1 cellular context compared by ENCODE assay signal in the genomic region with DNA sequence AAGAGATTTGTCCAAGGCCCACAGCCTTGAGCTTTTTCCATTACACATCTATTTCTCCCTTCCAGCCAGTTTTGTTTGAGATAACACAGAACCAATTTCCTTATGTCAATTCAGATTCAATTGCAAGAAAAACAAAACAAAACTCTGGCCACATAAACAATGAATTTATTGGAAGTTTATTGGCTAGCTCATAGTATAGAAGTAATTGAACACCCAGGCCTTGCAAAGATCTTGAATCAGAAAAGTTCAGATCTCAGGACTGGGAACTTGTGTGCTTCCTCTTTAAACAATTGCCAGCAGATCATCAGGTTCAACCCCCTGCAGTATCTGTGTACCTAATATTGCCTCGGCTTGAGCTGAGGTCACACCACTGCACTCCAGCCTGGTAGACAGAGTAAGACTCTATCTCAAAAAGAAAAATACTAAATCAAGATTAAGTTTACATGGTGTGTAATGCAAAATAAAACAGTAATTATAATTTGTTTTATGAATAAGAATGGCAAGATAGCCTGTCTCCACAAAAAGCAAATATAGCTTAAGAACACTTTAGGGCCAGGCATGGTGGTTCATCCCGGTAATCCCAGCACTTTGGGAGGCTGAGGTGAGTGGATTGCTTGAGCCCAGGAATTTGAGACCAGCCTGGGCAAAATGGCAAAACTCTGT.
A peak's percentile ranks its signal among the peaks of the same experiment; 100 is the strongest.
TF ChIP-seq lines count a peak whose summit lies in the region.

No MANE protein-coding gene starts in this region.

TF ChIP-seq in K562, 482 proteins besides CTCF, POLR2A, EP300 and RAD21:
- TF ChIP-seq, protein P1, sequence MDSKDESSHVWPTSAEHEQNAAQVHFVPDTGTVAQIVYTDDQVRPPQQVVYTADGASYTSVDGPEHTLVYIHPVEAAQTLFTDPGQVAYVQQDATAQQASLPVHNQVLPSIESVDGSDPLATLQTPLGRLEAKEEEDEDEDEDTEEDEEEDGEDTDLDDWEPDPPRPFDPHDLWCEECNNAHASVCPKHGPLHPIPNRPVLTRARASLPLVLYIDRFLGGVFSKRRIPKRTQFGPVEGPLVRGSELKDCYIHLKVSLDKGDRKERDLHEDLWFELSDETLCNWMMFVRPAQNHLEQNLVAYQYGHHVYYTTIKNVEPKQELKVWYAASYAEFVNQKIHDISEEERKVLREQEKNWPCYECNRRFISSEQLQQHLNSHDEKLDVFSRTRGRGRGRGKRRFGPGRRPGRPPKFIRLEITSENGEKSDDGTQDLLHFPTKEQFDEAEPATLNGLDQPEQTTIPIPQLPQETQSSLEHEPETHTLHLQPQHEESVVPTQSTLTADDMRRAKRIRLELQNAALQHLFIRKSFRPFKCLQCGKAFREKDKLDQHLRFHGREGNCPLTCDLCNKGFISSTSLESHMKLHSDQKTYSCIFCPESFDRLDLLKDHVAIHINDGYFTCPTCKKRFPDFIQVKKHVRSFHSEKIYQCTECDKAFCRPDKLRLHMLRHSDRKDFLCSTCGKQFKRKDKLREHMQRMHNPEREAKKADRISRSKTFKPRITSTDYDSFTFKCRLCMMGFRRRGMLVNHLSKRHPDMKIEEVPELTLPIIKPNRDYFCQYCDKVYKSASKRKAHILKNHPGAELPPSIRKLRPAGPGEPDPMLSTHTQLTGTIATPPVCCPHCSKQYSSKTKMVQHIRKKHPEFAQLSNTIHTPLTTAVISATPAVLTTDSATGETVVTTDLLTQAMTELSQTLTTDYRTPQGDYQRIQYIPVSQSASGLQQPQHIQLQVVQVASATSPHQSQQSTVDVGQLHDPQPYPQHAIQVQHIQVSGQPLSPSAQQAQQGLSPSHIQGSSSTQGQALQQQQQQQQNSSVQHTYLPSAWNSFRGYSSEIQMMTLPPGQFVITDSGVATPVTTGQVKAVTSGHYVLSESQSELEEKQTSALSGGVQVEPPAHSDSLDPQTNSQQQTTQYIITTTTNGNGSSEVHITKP (IDR thresholded peaks at IDR 0.05; ENCODE audit: partially characterized antibody), result peak; percentile 39
- no peak for TF ChIP-seq BCL6 (CRISPR knock-in tag; IDR thresholded peaks at IDR 0.05)
